Comparison of ENCODE assay signal across 28 cellular contexts in genomic region chr10:87177-88080, GRCh38. TPM values are rescaled to one million over a fixed set of nuclear protein-coding genes. Genes with fewer than 3 reads are reported as not detected.
DNase-seq lines count a peak whose midpoint lies in the region; ATAC-seq, FAIRE-seq and TF ChIP-seq lines count a peak whose summit lies in the region.
"Had no signal": no experiment of that assay in that cellular context is flagged by ENCODE, and none has a peak within 500 bp of the region (broad histone marks: within the 10 kb centered on the region; RNA-seq: fewer than 3 reads in every experiment).

No MANE protein-coding gene starts in this region.

- no peaks in the 10 kb centered on the region for H3K27me3 Mint-ChIP-seq in neural progenitor cell (ENCODE audit: insufficient read depth, low read depth)
- peaks cover 10 to 34% of the 10 kb centered on the region in 2 donors for H3K27me3 Mint-ChIP-seq in CD8-positive, alpha-beta memory T cell

- H3K4me1 ChIP-seq in K562 (replicated peaks in 1 of 2; ENCODE audit: control insufficient read depth in 2 of 2, insufficient read depth in 2 of 2, low read length in 2 of 2) (peaks cover 6 to 10% of the 10 kb centered on the region in 2 experiments; a peak in 3 of 5 replicates), neural progenitor cell (no peaks in the 10 kb centered on the region)
- H3K4me1 ChIP-seq in CD8-positive, alpha-beta memory T cell (ENCODE audit: insufficient read depth, low read length), result no peaks in the 10 kb centered on the region
- H3K4me1 ChIP-seq: Peyer's patch, right lobe of liver, SJSA1, tibial nerve had no signal

- peak; percentile 60 for FAIRE-seq in K562 (lab: Jason Lieb, UNC)

- no TSS peak for BruUV-seq in K562 (replicated peaks; lab: Mats Ljungman, UMichigan)

- no peak overlapping the region for H3K9ac ChIP-seq in K562 (ENCODE audit: insufficient read depth in 1 of 2, low read depth in 2 of 2, low read length in 2 of 2)
- H3K9ac ChIP-seq in neural progenitor cell, result no peak overlapping the region

- TF ChIP-seq RAD21 in K562 (CRISPR knock-in tag; conservative IDR thresholded peaks at IDR 0.05 in 1 of 2, IDR thresholded peaks at IDR 0.05 in 1 of 2), result no peak

- 12% methylated on average over 17 of the region's 19 CpGs for WGBS in K562 (ENCODE audit: insufficient coverage, low coverage, missing lambda C conversion rate)

- CTCF ChIA-PET in K562 (lab: Yijun Ruan, JAX; ENCODE audit: low intra/inter-chr PET ratio), result no interaction called here
- CTCF ChIA-PET in CD8-positive, alpha-beta memory T cell (lab: Charles Lee), result no interaction called here

- no peaks in the 10 kb centered on the region; the same call in 1 of the 2 replicates for H4K20me1 ChIP-seq in K562 (replicated peaks; ENCODE audit: control insufficient read depth, insufficient read depth, low read length)
- H4K20me1 ChIP-seq in neural progenitor cell (ENCODE audit: low read depth), result no peaks in the 10 kb centered on the region

- H3K9me3 Mint-ChIP-seq in neural progenitor cell, result no peaks in the 10 kb centered on the region
- no peaks in the 10 kb centered on the region for H3K9me3 Mint-ChIP-seq in CD8-positive, alpha-beta memory T cell
- H3K9me3 Mint-ChIP-seq: activated naive CD8-positive, alpha-beta T cell treated with anti-CD3 and anti-CD28 coated beads, Interleukin-2, amount 50 U/mL, for 24 hours; stimulated activated naive CD8-positive, alpha-beta T cell treated with anti-CD3 and anti-CD28 coated beads, Interleukin-15, amount 100 ng/mL, for 72 hours; WTC11 had no signal

- peak overlapping the region; percentile 32 for H3K4me2 ChIP-seq in K562 (ENCODE audit: insufficient read depth, low read length)
- H3K4me2 ChIP-seq in neural progenitor cell, result no peak overlapping the region

- no peaks in the 10 kb centered on the region for H3F3A ChIP-seq in neural progenitor cell (ENCODE audit: low read depth)

- H3K79me2 ChIP-seq in K562 (ENCODE audit: control insufficient read depth, insufficient read depth, low read length), result no peaks in the 10 kb centered on the region
- no peaks in the 10 kb centered on the region for H3K79me2 ChIP-seq in neural progenitor cell (ENCODE audit: low read depth)

- no peaks in the 10 kb centered on the region for H3K9me1 ChIP-seq in K562 (ENCODE audit: control insufficient read depth, insufficient read depth, low read length)

- peak overlapping the region; percentile 53; the same call in 1 of the 2 replicates for H2AFZ ChIP-seq in K562 (ENCODE audit: low read depth, low read length)
- H2AFZ ChIP-seq in neural progenitor cell (replicated peaks), result no peak overlapping the region

- no peaks in the 10 kb centered on the region for H3K36me3 ChIP-seq in K562 (ENCODE audit: control insufficient read depth, insufficient read depth, low read length)
- H3K36me3 ChIP-seq in neural progenitor cell, result no peaks in the 10 kb centered on the region
- H3K36me3 ChIP-seq in CD8-positive, alpha-beta memory T cell (ENCODE audit: insufficient read depth, low read length), result no peaks in the 10 kb centered on the region
- H3K36me3 ChIP-seq: left lung, ovary, Peyer's patch, right lobe of liver, SJSA1, tibial nerve had no signal

- H3K9me3 ChIP-seq in K562 (replicated peaks; ENCODE audit: control insufficient read depth, insufficient read depth, low read depth, low read length), result no peaks in the 10 kb centered on the region
- H3K9me3 ChIP-seq in neural progenitor cell (ENCODE audit: low read depth), result no peaks in the 10 kb centered on the region
- no peaks in the 10 kb centered on the region for H3K9me3 ChIP-seq in CD8-positive, alpha-beta memory T cell (ENCODE audit: low read length)
- H3K9me3 ChIP-seq: left lung, ovary, Peyer's patch, right lobe of liver, SJSA1, tibial nerve had no signal

- TF ChIP-seq POLR2A in NB4 (IDR thresholded peaks at IDR 0.05; ENCODE audit: extremely low read depth, insufficient read length) (no peak), K562 (conservative IDR thresholded peaks at IDR 0.05) (no peak)

- in situ Hi-C loops in K562 (cut with MboI), result no loop called here

- peaks cover 3% of the 10 kb centered on the region for H3K4me1 Mint-ChIP-seq in neural progenitor cell
- peaks cover 0 to 5% (median 3%) of the 10 kb centered on the region in 3 donors for H3K4me1 Mint-ChIP-seq in CD8-positive, alpha-beta memory T cell
- H3K4me1 Mint-ChIP-seq: activated naive CD8-positive, alpha-beta T cell treated with anti-CD3 and anti-CD28 coated beads, Interleukin-2, amount 50 U/mL, for 24 hours; stimulated activated naive CD8-positive, alpha-beta T cell treated with anti-CD3 and anti-CD28 coated beads, Interleukin-15, amount 100 ng/mL, for 72 hours; WTC11 had no signal

- H3K27ac ChIP-seq in K562 (ENCODE audit: extremely low read depth, low read depth, low read length), result no peak overlapping the region
- H3K27ac ChIP-seq in neural progenitor cell, result no peak overlapping the region
- H3K27ac ChIP-seq in CD8-positive, alpha-beta memory T cell (ENCODE audit: low read depth, low read length), result no peak overlapping the region
- H3K27ac ChIP-seq: C4-2B, left lung, ovary, Peyer's patch, right lobe of liver, SJSA1, tibial nerve had no signal

- H3K4me3 ChIP-seq in NB4 (ENCODE audit: low read depth, low read length) (no peak overlapping the region), K562 (no peak overlapping the region), neural progenitor cell (no peak overlapping the region)
- H3K4me3 ChIP-seq in CD8-positive, alpha-beta memory T cell (ENCODE audit: low read length), result no peak overlapping the region
- H3K4me3 ChIP-seq: left lung, ovary, Peyer's patch, right lobe of liver, SJSA1, tibial nerve had no signal

- POLR2A ChIA-PET in K562 (lab: Yijun Ruan, JAX), result interaction anchor here (0.6 to 0.7 kb wide), 2 partner anchors 8 to 12 kb away, joined by 3 read pairs; no protein-coding TSS in a partner anchor
- POLR2A ChIA-PET in CD8-positive, alpha-beta memory T cell (lab: Charles Lee), result no interaction called here

- H3K4me3 Mint-ChIP-seq in neural progenitor cell, result no peak overlapping the region
- H3K4me3 Mint-ChIP-seq in CD8-positive, alpha-beta memory T cell, result peak overlapping the region in 2 of 7 donors; percentile 12 to 50
- H3K4me3 Mint-ChIP-seq: activated naive CD8-positive, alpha-beta T cell treated with anti-CD3 and anti-CD28 coated beads, Interleukin-2, amount 50 U/mL, for 24 hours; immature natural killer cell; stimulated activated naive CD8-positive, alpha-beta T cell treated with anti-CD3 and anti-CD28 coated beads, Interleukin-15, amount 100 ng/mL, for 72 hours; WTC11 had no signal

- intact Hi-C loops in K562 (cut with micrococcal nuclease), result no loop called here

- H3K27me3 ChIP-seq in K562 (ENCODE audit: control insufficient read depth in 2 of 2, insufficient read depth in 2 of 2, low read length in 2 of 2) (peaks cover 0 to 10% of the 10 kb centered on the region in 2 experiments; a peak in 2 of 5 replicates), neural progenitor cell (no peaks in the 10 kb centered on the region)
- no peaks in the 10 kb centered on the region for H3K27me3 ChIP-seq in CD8-positive, alpha-beta memory T cell (ENCODE audit: insufficient read depth, low read length, poor library complexity, severe bottlenecking)
- H3K27me3 ChIP-seq: left lung, Peyer's patch, right lobe of liver, tibial nerve had no signal

- peak; percentile 65 for TF ChIP-seq EP300 in K562 (IDR thresholded peaks at IDR 0.05; ENCODE audit: low read length)

- peak; percentile 75 for ATAC-seq in K562
- ATAC-seq: activated naive CD8-positive, alpha-beta T cell treated with anti-CD3 and anti-CD28 coated beads, Interleukin-2, amount 50 U/mL, for 24 hours; left lung; stimulated activated naive CD8-positive, alpha-beta T cell treated with anti-CD3 and anti-CD28 coated beads, Interleukin-15, amount 100 ng/mL, for 72 hours had no signal

- H3K27ac Mint-ChIP-seq in neural progenitor cell, result peak overlapping the region; percentile 15
- peak overlapping the region in 2 of 8 donors; percentile 24 to 72 for H3K27ac Mint-ChIP-seq in CD8-positive, alpha-beta memory T cell
- H3K27ac Mint-ChIP-seq: activated naive CD8-positive, alpha-beta T cell treated with anti-CD3 and anti-CD28 coated beads, Interleukin-2, amount 50 U/mL, for 24 hours; naive B cell; stimulated activated naive CD8-positive, alpha-beta T cell treated with anti-CD3 and anti-CD28 coated beads, Interleukin-15, amount 100 ng/mL, for 72 hours; WTC11 had no signal

- H3K36me3 Mint-ChIP-seq in neural progenitor cell, result no peaks in the 10 kb centered on the region
- H3K36me3 Mint-ChIP-seq in CD8-positive, alpha-beta memory T cell, result no peaks in the 10 kb centered on the region
- H3K36me3 Mint-ChIP-seq: immature natural killer cell, naive B cell, WTC11 had no signal

- peak; percentile 95 for DNase-seq in CMK (ENCODE audit: low read depth)
- peak; percentile 42 for DNase-seq in NB4 (ENCODE audit: low read depth)
- DNase-seq in K562 (ENCODE audit: extremely low read depth in 1 of 4, low spot score in 3 of 4), result peak; percentile 48 to 80 (median 60)
- DNase-seq in neural progenitor cell (ENCODE audit: low spot score), result no peak
- no peak for DNase-seq in GOT3 (lab: John Stamatoyannopoulos, UW)
- DNase-seq in COLO829 (ENCODE audit: low spot score), result no peak
- DNase-seq in CD8-positive, alpha-beta memory T cell, result no peak
- DNase-seq in activated effector memory CD4-positive, alpha-beta T cell treated with anti-CD3 and anti-CD28 coated beads, Interleukin-2, amount 50 U/mL, for 16 hours, result no peak
- DNase-seq: activated CD4-positive, alpha-beta T cell treated with anti-CD3 and anti-CD28 coated beads, Interleukin-2, amount 50 U/mL, for 4 hours; activated effector memory CD4-positive, alpha-beta T cell treated with Interleukin-2 at 50 U/mL for 16 hours; activated naive CD8-positive, alpha-beta T cell treated with anti-CD3 and anti-CD28 coated beads, Interleukin-2, amount 50 U/mL, for 24 hours; DMS153; left lung; naive B cell; NCI-H510A; NK-92 treated with Interleukin-12 subunit alpha and Interleukin-12 subunit beta, amount 100 ng/mL, for 24 hours; ovary; Peyer's patch; right lobe of liver; stimulated activated naive CD8-positive, alpha-beta T cell treated with anti-CD3 and anti-CD28 coated beads, Interleukin-15, amount 100 ng/mL, for 72 hours had no signal

- TF ChIP-seq CTCF in NB4 (IDR thresholded peaks at IDR 0.05; ENCODE audit: low read depth, low read length) (no peak), K562 (IDR thresholded peaks at IDR 0.05 in 2 of 3, conservative IDR thresholded peaks at IDR 0.05 in 1 of 3; ENCODE audit: insufficient read depth in 2 of 3, low read depth in 1 of 3, low read length in 3 of 3) (no peak), neural progenitor cell (IDR thresholded peaks at IDR 0.05) (no peak)

RNA-seq across cellular contexts. Expression of gene TUBB8, which starts 38.3 kb away (rescaled TPM):
- total RNA-seq in K562 (2011; cell fraction: chromatin; rRNA removed; ENCODE audit: low replicate concordance), result 0.21 TPM in 1 of 2 replicates, not detected in the other
- not detected in 2 replicates for total RNA-seq in K562 (2011; cell fraction: nucleolus; rRNA removed)
- not detected in 2 replicates for total RNA-seq in K562 (2011; cell fraction: nucleoplasm; rRNA removed)
- total RNA-seq in K562 (2014; rRNA removed) (0.04 TPM in 1 of 2 replicates, not detected in the other), K562 (2014; rRNA removed; fragmentation: Illumina TruSeq; extraction: Trizol) (not detected in 2 replicates), K562 (2015; rRNA removed; fragmentation: Illumina TruSeq; extraction: Trizol) (not detected in 2 replicates), K562 (2021) (not detected in 2 replicates), neural progenitor cell (ENCODE audit: low replicate concordance) (1.9 and 4.3 TPM in 2 replicates)
- polyA plus RNA-seq in K562 (2011; rRNA removed) (0.07 and 0.08 TPM in 2 replicates), K562 (2014; fragmentation: Illumina TruSeq; extraction: Trizol) (not detected in 2 replicates), K562 (2014; fragmentation: Nextera tagmentation; extraction: Ambion mirVana) (not detected), K562 (2014; rRNA removed) (not detected in 2 replicates)
- 0.09 TPM in 1 of 2 replicates, not detected in the other for polyA plus RNA-seq in K562 (2011; cell fraction: cytosol; rRNA removed)
- polyA plus RNA-seq in K562 (2011; cell fraction: nucleus; rRNA removed), result 0.06 and 0.15 TPM in 2 replicates
- not detected in 2 replicates for polyA plus RNA-seq in K562 (2012)
- polyA minus RNA-seq in K562 (2011; rRNA and poly(A)+ RNA removed), result not detected in 2 replicates
- not detected in 2 replicates for polyA minus RNA-seq in K562 (2011; cell fraction: cytosol; rRNA and poly(A)+ RNA removed)
- polyA minus RNA-seq in K562 (2011; cell fraction: nucleus; rRNA and poly(A)+ RNA removed), result not detected in 2 replicates
- not detected for total RNA-seq in CD8-positive, alpha-beta memory T cell
- not detected for polyA plus RNA-seq in CD8-positive, alpha-beta memory T cell
- total RNA-seq: fibroblast of villous mesenchyme; mesenteric fat pad; ovary; Peyer's patch; right lobe of liver; T-helper 2 cell treated with Interferon-gamma antibody and Interleukin-4, amounts not matched to agents 100 ng/mL and 5 ng/mL, for 36 hours had no signal
- polyA plus RNA-seq: immature natural killer cell had no signal

RNA-seq across cellular contexts. Expression of gene ZMYND11, which starts 47.8 kb away (rescaled TPM):
- 2.8 and 9.9 TPM in 2 replicates for total RNA-seq in K562 (2011; cell fraction: chromatin; rRNA removed; ENCODE audit: low replicate concordance)
- total RNA-seq in K562 (2011; cell fraction: nucleolus; rRNA removed), result 2.5 and 3.2 TPM in 2 replicates
- 2.3 and 4.0 TPM in 2 replicates for total RNA-seq in K562 (2011; cell fraction: nucleoplasm; rRNA removed)
- total RNA-seq in K562 (2014; rRNA removed), result 7.7 and 8.6 TPM in 2 replicates
- 12.0 and 14.3 TPM in 2 replicates for total RNA-seq in K562 (2014; rRNA removed; fragmentation: Illumina TruSeq; extraction: Trizol)
- 11.6 and 13.8 TPM in 2 replicates for total RNA-seq in K562 (2015; rRNA removed; fragmentation: Illumina TruSeq; extraction: Trizol)
- total RNA-seq in K562 (2021), result 9.8 and 9.9 TPM in 2 replicates
- polyA plus RNA-seq in K562 (2011; rRNA removed), result 7.6 and 8.8 TPM in 2 replicates
- polyA plus RNA-seq in K562 (2011; cell fraction: cytosol; rRNA removed), result 1.3 and 2.5 TPM in 2 replicates
- 8.6 and 11.3 TPM in 2 replicates for polyA plus RNA-seq in K562 (2011; cell fraction: nucleus; rRNA removed)
- polyA plus RNA-seq in K562 (2012), result 7.4 and 9.2 TPM in 2 replicates
- 9.5 and 11.8 TPM in 2 replicates for polyA plus RNA-seq in K562 (2014; fragmentation: Illumina TruSeq; extraction: Trizol)
- polyA plus RNA-seq in K562 (2014; fragmentation: Nextera tagmentation; extraction: Ambion mirVana), result 1 to 10 TPM; 2.7 to 4.8 TPM
- 7.1 and 8.6 TPM in 2 replicates for polyA plus RNA-seq in K562 (2014; rRNA removed)
- 14.2 and 16.1 TPM in 2 replicates for polyA minus RNA-seq in K562 (2011; rRNA and poly(A)+ RNA removed)
- polyA minus RNA-seq in K562 (2011; cell fraction: cytosol; rRNA and poly(A)+ RNA removed), result 4.1 and 6.2 TPM in 2 replicates
- polyA minus RNA-seq in K562 (2011; cell fraction: nucleus; rRNA and poly(A)+ RNA removed), result 2.7 and 5.1 TPM in 2 replicates
- total RNA-seq in neural progenitor cell (ENCODE audit: low replicate concordance), result 46.9 and 59.5 TPM in 2 replicates
- 10 to 100 TPM; 34.9 to 36.7 TPM for total RNA-seq in CD8-positive, alpha-beta memory T cell
- polyA plus RNA-seq in CD8-positive, alpha-beta memory T cell, result 53.5 TPM

Comparison
In these comparisons a context has a peak if more than half of its experiments do, and no peak if none do; other contexts are left out.
1. DNase-seq: peak in CMK (single experiment), NB4 (single experiment) and K562 (4 of 4); none in neural progenitor cell (single experiment), GOT3 (single experiment), COLO829 (single experiment), CD8-positive, alpha-beta memory T cell (0 of 5) and activated effector memory CD4-positive, alpha-beta T cell treated with anti-CD3 and anti-CD28 coated beads, Interleukin-2, amount 50 U/mL, for 16 hours (single experiment).